Comparison of ENCODE assay signal across 8 cellular contexts in the genomic region with DNA sequence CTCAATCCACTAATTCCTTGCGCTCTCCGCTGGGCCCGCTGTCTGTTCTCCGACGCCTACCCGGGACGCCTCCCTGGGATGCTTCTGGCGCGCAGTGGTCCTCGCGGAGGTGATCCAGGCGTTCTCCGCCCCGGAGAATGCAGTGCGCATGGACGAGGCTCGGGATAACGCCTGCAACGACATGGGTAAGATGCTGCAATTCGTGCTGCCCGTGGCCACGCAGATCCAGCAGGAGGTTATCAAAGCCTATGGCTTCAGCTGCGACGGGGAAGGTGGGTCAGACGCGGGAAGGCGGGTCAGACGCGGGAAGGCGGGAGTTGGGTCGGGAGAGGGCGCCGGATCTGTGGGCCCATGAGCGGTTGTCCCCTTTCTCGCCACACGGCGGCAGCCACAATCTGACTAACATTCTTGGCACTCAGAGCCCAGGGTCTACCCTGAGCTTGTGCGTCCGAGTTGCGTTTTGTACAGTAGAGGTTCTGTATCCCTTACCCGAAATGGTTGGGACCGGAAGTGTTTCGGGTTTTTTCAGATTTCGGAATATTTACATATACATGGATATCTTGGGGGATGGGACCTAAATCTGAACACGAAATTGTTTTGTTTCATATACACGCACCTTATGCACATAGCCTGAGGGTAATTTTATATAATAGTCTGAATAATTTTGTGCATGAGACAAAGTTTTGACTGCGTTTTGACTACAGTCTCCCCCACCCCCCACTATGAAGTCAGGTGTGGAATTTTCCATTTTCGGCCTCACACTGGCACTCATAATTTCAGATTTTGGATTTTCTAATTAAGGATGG.
A peak's percentile ranks its signal among the peaks of the same experiment; 100 is the strongest.
DNase-seq lines count a peak whose midpoint lies in the region; ATAC-seq and TF ChIP-seq lines count a peak whose summit lies in the region.

No MANE protein-coding gene starts in this region.

- ATAC-seq in GM19043 (IDR thresholded peaks at IDR 0.05; ENCODE audit: low read depth, unreplicated experiment) (peak; percentile 23), HG03442 (IDR thresholded peaks at IDR 0.05; ENCODE audit: unreplicated experiment) (peak; percentile 34)

- DNase-seq in AML-193 (lab: John Stamatoyannopoulos, UW) (peak; percentile 79 to 80), NCI-H510A treated with DMSO at 0.1 percent for 48 hours (lab: John Stamatoyannopoulos, UW) (peak; percentile 78), coronary artery (ENCODE audit: low spot score) (peak; percentile 97), left kidney (ENCODE audit: low read depth, low spot score) (peak; percentile 97)
- peak; percentile 93 for DNase-seq in activated CD4-positive, alpha-beta T cell treated with anti-CD3 and anti-CD28 coated beads for 48 hours
- peak; percentile 75 to 77 for DNase-seq in stimulated activated CD4-positive, alpha-beta T cell treated with anti-CD3 and anti-CD28 coated beads, Interleukin-1b, Interleukin-23, amount 100 ng/mL, for 4 hours (ENCODE audit: low read depth in 2 of 2)

- peak; percentile 52 for TF ChIP-seq CTCF in coronary artery (IDR thresholded peaks at IDR 0.05)

- peak overlapping the region; percentile 91 to 94 for H3K27ac ChIP-seq in coronary artery

- peak overlapping the region; percentile 78 for H3K4me3 ChIP-seq in coronary artery

Comparison
In these comparisons a context has a peak if more than half of its experiments do, and no peak if none do; other contexts are left out.
1. Peak in every context shown above with its lines: DNase-seq, ATAC-seq, H3K4me3 ChIP-seq and H3K27ac ChIP-seq.